8 cellular contexts compared by ENCODE assay signal in the genomic region with DNA sequence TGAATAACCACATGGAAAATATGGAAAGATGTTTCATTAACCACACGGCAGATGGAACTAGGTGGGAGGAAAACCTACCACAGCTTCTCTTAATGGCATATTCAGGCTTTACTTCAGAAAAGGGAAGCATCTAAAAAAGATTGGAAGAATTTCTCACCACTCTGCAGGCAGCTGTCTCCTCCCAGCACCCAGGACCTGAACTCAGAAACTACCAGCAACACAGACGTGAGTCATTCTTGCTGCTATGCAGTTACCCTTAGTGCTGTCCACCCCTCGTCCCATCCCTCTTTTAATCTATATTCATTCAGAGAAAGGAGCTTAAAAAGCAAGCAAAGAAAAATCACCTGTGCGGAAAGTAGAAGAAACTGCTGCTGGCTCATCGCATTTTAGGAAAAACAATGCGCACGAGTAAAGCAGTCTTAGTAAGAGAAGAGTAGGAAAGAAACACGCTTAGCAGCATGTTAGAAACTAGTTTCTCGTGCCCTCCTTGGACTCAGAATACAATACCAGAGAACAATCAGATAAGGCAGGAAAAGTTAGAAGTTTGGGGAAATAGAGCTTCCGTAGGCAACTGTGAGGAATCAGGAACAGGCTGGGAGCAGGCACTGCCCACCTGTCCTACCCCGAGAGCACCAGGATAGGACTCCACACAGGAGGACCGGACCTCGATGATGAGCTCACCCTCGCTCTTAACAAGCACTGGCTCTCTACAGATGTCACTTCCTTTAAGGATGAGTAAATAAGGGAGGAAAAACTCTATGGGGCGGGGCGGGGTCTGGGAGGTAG. TPM values are rescaled to one million over a fixed set of nuclear protein-coding genes. Genes with fewer than 3 reads are reported as not detected.
A peak's percentile ranks its signal among the peaks of the same experiment; 100 is the strongest.
DNase-seq lines count a peak whose midpoint lies in the region; ATAC-seq and TF ChIP-seq lines count a peak whose summit lies in the region.

No MANE protein-coding gene starts in this region.

- no peaks in the 10 kb centered on the region for H3K36me3 ChIP-seq in HCT116 (ENCODE audit: control insufficient read depth in 1 of 2, insufficient read depth in 2 of 2, low read length in 2 of 2)

- intact Hi-C loops in HCT116 (cut with micrococcal nuclease): loop anchor here (2.0 to 10.0 kb wide), 2 partner anchors 207 to 469 kb away; a partner anchor contains a TSS

- TF ChIP-seq RAD21 in HCT116 (IDR thresholded peaks at IDR 0.05; ENCODE audit: low read depth): no peak

- peak overlapping the region; percentile 51 for H3K4me2 ChIP-seq in HCT116 (ENCODE audit: low read length)

- H3K27ac ChIP-seq in HCT116 (ENCODE audit: low read depth, low read length): peak overlapping the region; percentile 1; the same call in 1 of the 2 replicates

- DNase-seq in ELR (ENCODE audit: low read depth) (peak; percentile 68), HCT116 (ENCODE audit: low read depth, low spot score) (peak; percentile 7), RPMI8226 (peak; percentile 74), fibroblast of the aortic adventitia (ENCODE audit: low read depth) (peak; percentile 28), superior temporal gyrus (ENCODE audit: extremely low spot score) (no peak), NCI-H1694 treated with DMSO at 0.1 percent for 48 hours (lab: John Stamatoyannopoulos, UW) (no peak)

- no peaks in the 10 kb centered on the region for H3K27me3 ChIP-seq in HCT116 (ENCODE audit: insufficient read depth, low read length)

- H3K4me1 ChIP-seq in HCT116 (ENCODE audit: control insufficient read depth in 1 of 2, insufficient read depth in 2 of 2, low read length in 2 of 2): peaks cover 0 to 27% of the 10 kb centered on the region in 2 experiments; a peak in 1 of 4 replicates

- no peak for TF ChIP-seq CTCF in HCT116 (IDR thresholded peaks at IDR 0.05 in 2 of 3, conservative IDR thresholded peaks at IDR 0.05 in 1 of 3; ENCODE audit: borderline replicate concordance in 1 of 3, insufficient read depth in 1 of 3, low read depth in 2 of 3, low read length in 2 of 3)
- no peak for TF ChIP-seq CTCF in fibroblast of the aortic adventitia (IDR thresholded peaks at IDR 0.05; ENCODE audit: insufficient read depth, low read length)

- no peaks in the 10 kb centered on the region for H3K9me2 ChIP-seq in HCT116 (ENCODE audit: insufficient read depth)

- H2AFZ ChIP-seq in HCT116 (ENCODE audit: low read depth, low read length, poor library complexity, severe bottlenecking): no peak overlapping the region

- RAD21 ChIA-PET in HCT116 (lab: Charles Lee; ENCODE audit: low non-redundant PET in 1 of 2, low total read pairs in 2 of 2, uncharacterized antibody in 2 of 2, unreplicated experiment in 2 of 2): no interaction called here

- H4K20me1 ChIP-seq in HCT116 (ENCODE audit: insufficient read depth): no peaks in the 10 kb centered on the region

- H3K79me2 ChIP-seq in HCT116 (ENCODE audit: insufficient read depth, low read length): no peaks in the 10 kb centered on the region

- CTCF ChIA-PET in HCT116 (lab: Charles Lee): interaction anchor here (1.1 kb wide), 1 partner anchor 830 kb away, joined by 3 read pairs; no protein-coding TSS in a partner anchor

- POLR2A ChIA-PET in HCT116 (lab: Charles Lee): interaction anchor here (1.4 kb wide), 1 partner anchor 383 kb away, joined by 3 read pairs; a partner anchor contains a TSS

- ATAC-seq in HCT116: peak; percentile 48
- ATAC-seq in GM18873 (IDR thresholded peaks at IDR 0.05; ENCODE audit: low FRiP score, unreplicated experiment): no peak
- ATAC-seq in HG02623 (IDR thresholded peaks at IDR 0.05; ENCODE audit: unreplicated experiment): no peak

- no TSS peak for BruUV-seq in HCT116 (replicated peaks; lab: Mats Ljungman, UMichigan)

- H3K4me3 ChIP-seq in HCT116 (replicated peaks in 1 of 2; ENCODE audit: low read depth in 1 of 2, low read length in 2 of 2) (peak overlapping the region; percentile 7 to 13; a peak in 1 of 4 replicates), fibroblast of the aortic adventitia (ENCODE audit: low read depth, low read length) (no peak overlapping the region)

- no peak overlapping the region for H3K9ac ChIP-seq in HCT116 (ENCODE audit: low read length)

- no peaks in the 10 kb centered on the region for H3K9me3 ChIP-seq in HCT116 (ENCODE audit: control insufficient read depth in 1 of 2, insufficient read depth in 1 of 2, low read depth in 1 of 2, low read length in 2 of 2)

- no peak for TF ChIP-seq POLR2A in HCT116 (IDR thresholded peaks at IDR 0.05; ENCODE audit: borderline replicate concordance, extremely low read depth, insufficient read depth, insufficient read length)

TF ChIP-seq in HCT116, 20 proteins besides CTCF, POLR2A, EP300 and RAD21:
- no peak for TF ChIP-seq SP1 (IDR thresholded peaks at IDR 0.05; ENCODE audit: low read depth)
- TF ChIP-seq, protein P1, sequence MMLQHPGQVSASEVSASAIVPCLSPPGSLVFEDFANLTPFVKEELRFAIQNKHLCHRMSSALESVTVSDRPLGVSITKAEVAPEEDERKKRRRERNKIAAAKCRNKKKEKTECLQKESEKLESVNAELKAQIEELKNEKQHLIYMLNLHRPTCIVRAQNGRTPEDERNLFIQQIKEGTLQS (IDR thresholded peaks at IDR 0.05): no peak
- TF ChIP-seq POLR2AphosphoS5 (IDR thresholded peaks at IDR 0.05; ENCODE audit: low read depth, low read length): no peak
- no peak for TF ChIP-seq YY1 (IDR thresholded peaks at IDR 0.05; ENCODE audit: extremely low read depth, insufficient replicate concordance, low read depth, low read length)
- no peak for TF ChIP-seq ZNF274 (IDR thresholded peaks at IDR 0.05; ENCODE audit: low read depth, low read length)
- no peak for TF ChIP-seq EZH2phosphoT487 (IDR thresholded peaks at IDR 0.05; ENCODE audit: borderline replicate concordance)
- no peak for TF ChIP-seq TCF7L2 (IDR thresholded peaks at IDR 0.05; ENCODE audit: borderline replicate concordance, extremely low read depth, insufficient read depth, insufficient read length)
- TF ChIP-seq ZFX (IDR thresholded peaks at IDR 0.05): no peak
- TF ChIP-seq, protein P2, sequence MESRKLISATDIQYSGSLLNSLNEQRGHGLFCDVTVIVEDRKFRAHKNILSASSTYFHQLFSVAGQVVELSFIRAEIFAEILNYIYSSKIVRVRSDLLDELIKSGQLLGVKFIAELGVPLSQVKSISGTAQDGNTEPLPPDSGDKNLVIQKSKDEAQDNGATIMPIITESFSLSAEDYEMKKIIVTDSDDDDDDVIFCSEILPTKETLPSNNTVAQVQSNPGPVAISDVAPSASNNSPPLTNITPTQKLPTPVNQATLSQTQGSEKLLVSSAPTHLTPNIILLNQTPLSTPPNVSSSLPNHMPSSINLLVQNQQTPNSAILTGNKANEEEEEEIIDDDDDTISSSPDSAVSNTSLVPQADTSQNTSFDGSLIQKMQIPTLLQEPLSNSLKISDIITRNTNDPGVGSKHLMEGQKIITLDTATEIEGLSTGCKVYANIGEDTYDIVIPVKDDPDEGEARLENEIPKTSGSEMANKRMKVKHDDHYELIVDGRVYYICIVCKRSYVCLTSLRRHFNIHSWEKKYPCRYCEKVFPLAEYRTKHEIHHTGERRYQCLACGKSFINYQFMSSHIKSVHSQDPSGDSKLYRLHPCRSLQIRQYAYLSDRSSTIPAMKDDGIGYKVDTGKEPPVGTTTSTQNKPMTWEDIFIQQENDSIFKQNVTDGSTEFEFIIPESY (IDR thresholded peaks at IDR 0.05; ENCODE audit: extremely low read depth, insufficient replicate concordance, low read length): no peak
- no peak for TF ChIP-seq SIN3A (IDR thresholded peaks at IDR 0.05; ENCODE audit: low read depth)

RNA-seq across cellular contexts. Expression of a gene that starts 48.1 kb away (rescaled TPM):
- total RNA-seq in HCT116 (2021; ENCODE audit: unreplicated experiment) (not detected), fibroblast of the aortic adventitia (ENCODE audit: low replicate concordance) (0.18 TPM in 1 of 2 replicates, not detected in the other)
- not detected in 2 replicates for polyA plus RNA-seq in HCT116 (2012)

Comparison
In these comparisons a context has a peak if more than half of its experiments do, and no peak if none do; other contexts are left out.
1. DNase-seq: peak in ELR (single experiment), HCT116 (single experiment), RPMI8226 (single experiment) and fibroblast of the aortic adventitia (single experiment); none in superior temporal gyrus (single experiment) and NCI-H1694 treated with DMSO at 0.1 percent for 48 hours (single experiment).